In genomic region chr1:230867903-230868735, GRCh38 we compare ENCODE assay signal across 1 cellular context.
TF ChIP-seq lines count a peak whose summit lies in the region.

C1orf198 (minus strand) TSS chr1:230868521; CDS start chr1:230868512, 9 bp downstream.

TF ChIP-seq in K562, 482 proteins besides CTCF, POLR2A, EP300 and RAD21 (continued from another document and continues in another):
- TF ChIP-seq ZMIZ1 (IDR thresholded peaks at IDR 0.05; ENCODE audit: low read depth in 2 of 2, low read length in 2 of 2) (no peak), CBFA2T3 (IDR thresholded peaks at IDR 0.05) (no peak), HDAC1 (IDR thresholded peaks at IDR 0.05) (peak in 1 of 2 experiments; percentile 42; a peak in 2 of 4 replicates), CBFB (CRISPR knock-in tag; IDR thresholded peaks at IDR 0.05) (no peak), TAF1 (IDR thresholded peaks at IDR 0.05; ENCODE audit: control insufficient read depth, extremely low read depth, insufficient read depth, low read length, severe bottlenecking) (no peak), TFAP4 (CRISPR knock-in tag; IDR thresholded peaks at IDR 0.05; ENCODE audit: borderline replicate concordance) (peak; percentile 38), RCOR1 (IDR thresholded peaks at IDR 0.05; ENCODE audit: borderline replicate concordance in 1 of 2, low read depth in 2 of 2, low read length in 2 of 2) (no peak), NR0B1 (IDR thresholded peaks at IDR 0.05; ENCODE audit: partially characterized antibody) (no peak), TAF7 (tag; IDR thresholded peaks at IDR 0.05) (no peak), TBL1XR1 (IDR thresholded peaks at IDR 0.05; ENCODE audit: low read length in 2 of 2) (no peak), ZNF212 (CRISPR knock-in tag; IDR thresholded peaks at IDR 0.05) (no peak), ELF1 (tag; IDR thresholded peaks at IDR 0.05) (no peak), ZNF23 (CRISPR knock-in tag; IDR thresholded peaks at IDR 0.05) (no peak), MBD2 (IDR thresholded peaks at IDR 0.05; ENCODE audit: borderline replicate concordance, low read depth) (0 out of 2 replicates have a peak, but pooled peaks have one; percentile 22), ZNF232 (CRISPR knock-in tag; IDR thresholded peaks at IDR 0.05) (0 out of 2 replicates have a peak, but pooled peaks have one; percentile 61), ZNF146 (CRISPR knock-in tag; IDR thresholded peaks at IDR 0.05; ENCODE audit: unreplicated experiment) (no peak), FOXK1 (CRISPR knock-in tag; IDR thresholded peaks at IDR 0.05; ENCODE audit: borderline replicate concordance) (no peak), ZC3H4 (CRISPR knock-in tag; IDR thresholded peaks at IDR 0.05; ENCODE audit: borderline replicate concordance) (no peak), FIP1L1 (IDR thresholded peaks at IDR 0.05; ENCODE audit: low read depth, low read length, poor library complexity, severe bottlenecking) (peak; percentile 61), SMARCC2 (IDR thresholded peaks at IDR 0.05; ENCODE audit: low read depth) (no peak), SUPT5H (IDR thresholded peaks at IDR 0.05) (peak; percentile 51; the same call in 1 of the 2 replicates), E2F6 (IDR thresholded peaks at IDR 0.05; ENCODE audit: borderline replicate concordance in 1 of 2, extremely low read depth in 1 of 2, insufficient read depth in 1 of 2, insufficient read length in 1 of 2, low read depth in 1 of 2, low read length in 1 of 2, poor library complexity in 1 of 2, severe bottlenecking in 1 of 2) (peak; percentile 51 to 73), CCNT2 (IDR thresholded peaks at IDR 0.05; ENCODE audit: borderline replicate concordance, extremely low read depth, insufficient read length, low read depth, low read length) (peak; percentile 35), FOSL1 (tag; conservative IDR thresholded peaks at IDR 0.05) (no peak), KDM1A (IDR thresholded peaks at IDR 0.05) (no peak), JUNB (CRISPR knock-in tag; conservative IDR thresholded peaks at IDR 0.05) (no peak), ZNF668 (CRISPR knock-in tag; IDR thresholded peaks at IDR 0.05) (no peak), KAT7 (CRISPR knock-in tag; IDR thresholded peaks at IDR 0.05; ENCODE audit: borderline replicate concordance) (peak; percentile 47; the same call in 1 of the 2 replicates), HNRNPH1 (optimal IDR thresholded peaks at IDR 0.05; ENCODE audit: low read depth, low read length) (no peak), KAT8 (IDR thresholded peaks at IDR 0.05; ENCODE audit: low read depth) (no peak), SRSF7 (optimal IDR thresholded peaks at IDR 0.05; ENCODE audit: low read depth, low read length) (no peak), ZNF551 (CRISPR knock-in tag; IDR thresholded peaks at IDR 0.05) (no peak)
- TF ChIP-seq, protein P1, sequence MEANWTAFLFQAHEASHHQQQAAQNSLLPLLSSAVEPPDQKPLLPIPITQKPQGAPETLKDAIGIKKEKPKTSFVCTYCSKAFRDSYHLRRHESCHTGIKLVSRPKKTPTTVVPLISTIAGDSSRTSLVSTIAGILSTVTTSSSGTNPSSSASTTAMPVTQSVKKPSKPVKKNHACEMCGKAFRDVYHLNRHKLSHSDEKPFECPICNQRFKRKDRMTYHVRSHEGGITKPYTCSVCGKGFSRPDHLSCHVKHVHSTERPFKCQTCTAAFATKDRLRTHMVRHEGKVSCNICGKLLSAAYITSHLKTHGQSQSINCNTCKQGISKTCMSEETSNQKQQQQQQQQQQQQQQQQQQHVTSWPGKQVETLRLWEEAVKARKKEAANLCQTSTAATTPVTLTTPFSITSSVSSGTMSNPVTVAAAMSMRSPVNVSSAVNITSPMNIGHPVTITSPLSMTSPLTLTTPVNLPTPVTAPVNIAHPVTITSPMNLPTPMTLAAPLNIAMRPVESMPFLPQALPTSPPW (CRISPR knock-in tag; IDR thresholded peaks at IDR 0.05), result peak; percentile 82
- TF ChIP-seq, protein P2, sequence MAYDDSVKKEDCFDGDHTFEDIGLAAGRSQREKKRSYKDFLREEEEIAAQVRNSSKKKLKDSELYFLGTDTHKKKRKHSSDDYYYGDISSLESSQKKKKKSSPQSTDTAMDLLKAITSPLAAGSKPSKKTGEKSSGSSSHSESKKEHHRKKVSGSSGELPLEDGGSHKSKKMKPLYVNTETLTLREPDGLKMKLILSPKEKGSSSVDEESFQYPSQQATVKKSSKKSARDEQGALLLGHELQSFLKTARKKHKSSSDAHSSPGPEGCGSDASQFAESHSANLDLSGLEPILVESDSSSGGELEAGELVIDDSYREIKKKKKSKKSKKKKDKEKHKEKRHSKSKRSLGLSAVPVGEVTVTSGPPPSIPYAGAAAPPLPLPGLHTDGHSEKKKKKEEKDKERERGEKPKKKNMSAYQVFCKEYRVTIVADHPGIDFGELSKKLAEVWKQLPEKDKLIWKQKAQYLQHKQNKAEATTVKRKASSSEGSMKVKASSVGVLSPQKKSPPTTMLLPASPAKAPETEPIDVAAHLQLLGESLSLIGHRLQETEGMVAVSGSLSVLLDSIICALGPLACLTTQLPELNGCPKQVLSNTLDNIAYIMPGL (CRISPR knock-in tag; IDR thresholded peaks at IDR 0.05), result 0 out of 2 replicates have a peak, but pooled peaks have one; percentile 58
- TF ChIP-seq, protein P3, sequence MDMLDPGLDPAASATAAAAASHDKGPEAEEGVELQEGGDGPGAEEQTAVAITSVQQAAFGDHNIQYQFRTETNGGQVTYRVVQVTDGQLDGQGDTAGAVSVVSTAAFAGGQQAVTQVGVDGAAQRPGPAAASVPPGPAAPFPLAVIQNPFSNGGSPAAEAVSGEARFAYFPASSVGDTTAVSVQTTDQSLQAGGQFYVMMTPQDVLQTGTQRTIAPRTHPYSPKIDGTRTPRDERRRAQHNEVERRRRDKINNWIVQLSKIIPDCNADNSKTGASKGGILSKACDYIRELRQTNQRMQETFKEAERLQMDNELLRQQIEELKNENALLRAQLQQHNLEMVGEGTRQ (CRISPR knock-in tag; IDR thresholded peaks at IDR 0.05), result 0 out of 2 replicates have a peak, but pooled peaks have one; percentile 3
- TF ChIP-seq, protein P4, sequence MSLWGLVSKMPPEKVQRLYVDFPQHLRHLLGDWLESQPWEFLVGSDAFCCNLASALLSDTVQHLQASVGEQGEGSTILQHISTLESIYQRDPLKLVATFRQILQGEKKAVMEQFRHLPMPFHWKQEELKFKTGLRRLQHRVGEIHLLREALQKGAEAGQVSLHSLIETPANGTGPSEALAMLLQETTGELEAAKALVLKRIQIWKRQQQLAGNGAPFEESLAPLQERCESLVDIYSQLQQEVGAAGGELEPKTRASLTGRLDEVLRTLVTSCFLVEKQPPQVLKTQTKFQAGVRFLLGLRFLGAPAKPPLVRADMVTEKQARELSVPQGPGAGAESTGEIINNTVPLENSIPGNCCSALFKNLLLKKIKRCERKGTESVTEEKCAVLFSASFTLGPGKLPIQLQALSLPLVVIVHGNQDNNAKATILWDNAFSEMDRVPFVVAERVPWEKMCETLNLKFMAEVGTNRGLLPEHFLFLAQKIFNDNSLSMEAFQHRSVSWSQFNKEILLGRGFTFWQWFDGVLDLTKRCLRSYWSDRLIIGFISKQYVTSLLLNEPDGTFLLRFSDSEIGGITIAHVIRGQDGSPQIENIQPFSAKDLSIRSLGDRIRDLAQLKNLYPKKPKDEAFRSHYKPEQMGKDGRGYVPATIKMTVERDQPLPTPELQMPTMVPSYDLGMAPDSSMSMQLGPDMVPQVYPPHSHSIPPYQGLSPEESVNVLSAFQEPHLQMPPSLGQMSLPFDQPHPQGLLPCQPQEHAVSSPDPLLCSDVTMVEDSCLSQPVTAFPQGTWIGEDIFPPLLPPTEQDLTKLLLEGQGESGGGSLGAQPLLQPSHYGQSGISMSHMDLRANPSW (CRISPR knock-in tag; IDR thresholded peaks at IDR 0.05), result no peak
- TF ChIP-seq, protein P5, sequence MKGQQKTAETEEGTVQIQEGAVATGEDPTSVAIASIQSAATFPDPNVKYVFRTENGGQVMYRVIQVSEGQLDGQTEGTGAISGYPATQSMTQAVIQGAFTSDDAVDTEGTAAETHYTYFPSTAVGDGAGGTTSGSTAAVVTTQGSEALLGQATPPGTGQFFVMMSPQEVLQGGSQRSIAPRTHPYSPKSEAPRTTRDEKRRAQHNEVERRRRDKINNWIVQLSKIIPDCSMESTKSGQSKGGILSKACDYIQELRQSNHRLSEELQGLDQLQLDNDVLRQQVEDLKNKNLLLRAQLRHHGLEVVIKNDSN (CRISPR knock-in tag; IDR thresholded peaks at IDR 0.05), result no peak
- TF ChIP-seq, protein P6, sequence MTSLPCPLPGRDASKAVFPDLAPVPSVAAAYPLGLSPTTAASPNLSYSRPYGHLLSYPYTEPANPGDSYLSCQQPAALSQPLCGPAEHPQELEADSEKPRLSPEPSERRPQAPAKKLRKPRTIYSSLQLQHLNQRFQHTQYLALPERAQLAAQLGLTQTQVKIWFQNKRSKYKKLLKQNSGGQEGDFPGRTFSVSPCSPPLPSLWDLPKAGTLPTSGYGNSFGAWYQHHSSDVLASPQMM (CRISPR knock-in tag; IDR thresholded peaks at IDR 0.05), result no peak
- TF ChIP-seq, protein P7, sequence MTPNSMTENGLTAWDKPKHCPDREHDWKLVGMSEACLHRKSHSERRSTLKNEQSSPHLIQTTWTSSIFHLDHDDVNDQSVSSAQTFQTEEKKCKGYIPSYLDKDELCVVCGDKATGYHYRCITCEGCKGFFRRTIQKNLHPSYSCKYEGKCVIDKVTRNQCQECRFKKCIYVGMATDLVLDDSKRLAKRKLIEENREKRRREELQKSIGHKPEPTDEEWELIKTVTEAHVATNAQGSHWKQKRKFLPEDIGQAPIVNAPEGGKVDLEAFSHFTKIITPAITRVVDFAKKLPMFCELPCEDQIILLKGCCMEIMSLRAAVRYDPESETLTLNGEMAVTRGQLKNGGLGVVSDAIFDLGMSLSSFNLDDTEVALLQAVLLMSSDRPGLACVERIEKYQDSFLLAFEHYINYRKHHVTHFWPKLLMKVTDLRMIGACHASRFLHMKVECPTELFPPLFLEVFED (CRISPR knock-in tag; conservative IDR thresholded peaks at IDR 0.05), result no peak
- TF ChIP-seq, protein P8, sequence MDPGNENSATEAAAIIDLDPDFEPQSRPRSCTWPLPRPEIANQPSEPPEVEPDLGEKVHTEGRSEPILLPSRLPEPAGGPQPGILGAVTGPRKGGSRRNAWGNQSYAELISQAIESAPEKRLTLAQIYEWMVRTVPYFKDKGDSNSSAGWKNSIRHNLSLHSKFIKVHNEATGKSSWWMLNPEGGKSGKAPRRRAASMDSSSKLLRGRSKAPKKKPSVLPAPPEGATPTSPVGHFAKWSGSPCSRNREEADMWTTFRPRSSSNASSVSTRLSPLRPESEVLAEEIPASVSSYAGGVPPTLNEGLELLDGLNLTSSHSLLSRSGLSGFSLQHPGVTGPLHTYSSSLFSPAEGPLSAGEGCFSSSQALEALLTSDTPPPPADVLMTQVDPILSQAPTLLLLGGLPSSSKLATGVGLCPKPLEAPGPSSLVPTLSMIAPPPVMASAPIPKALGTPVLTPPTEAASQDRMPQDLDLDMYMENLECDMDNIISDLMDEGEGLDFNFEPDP (CRISPR knock-in tag; IDR thresholded peaks at IDR 0.05), result no peak
- TF ChIP-seq, protein P9, sequence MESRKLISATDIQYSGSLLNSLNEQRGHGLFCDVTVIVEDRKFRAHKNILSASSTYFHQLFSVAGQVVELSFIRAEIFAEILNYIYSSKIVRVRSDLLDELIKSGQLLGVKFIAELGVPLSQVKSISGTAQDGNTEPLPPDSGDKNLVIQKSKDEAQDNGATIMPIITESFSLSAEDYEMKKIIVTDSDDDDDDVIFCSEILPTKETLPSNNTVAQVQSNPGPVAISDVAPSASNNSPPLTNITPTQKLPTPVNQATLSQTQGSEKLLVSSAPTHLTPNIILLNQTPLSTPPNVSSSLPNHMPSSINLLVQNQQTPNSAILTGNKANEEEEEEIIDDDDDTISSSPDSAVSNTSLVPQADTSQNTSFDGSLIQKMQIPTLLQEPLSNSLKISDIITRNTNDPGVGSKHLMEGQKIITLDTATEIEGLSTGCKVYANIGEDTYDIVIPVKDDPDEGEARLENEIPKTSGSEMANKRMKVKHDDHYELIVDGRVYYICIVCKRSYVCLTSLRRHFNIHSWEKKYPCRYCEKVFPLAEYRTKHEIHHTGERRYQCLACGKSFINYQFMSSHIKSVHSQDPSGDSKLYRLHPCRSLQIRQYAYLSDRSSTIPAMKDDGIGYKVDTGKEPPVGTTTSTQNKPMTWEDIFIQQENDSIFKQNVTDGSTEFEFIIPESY (CRISPR knock-in tag; IDR thresholded peaks at IDR 0.05), result peak; percentile 43; the same call in 1 of the 2 replicates
